31 cellular contexts compared by ENCODE assay signal in the genomic region with DNA sequence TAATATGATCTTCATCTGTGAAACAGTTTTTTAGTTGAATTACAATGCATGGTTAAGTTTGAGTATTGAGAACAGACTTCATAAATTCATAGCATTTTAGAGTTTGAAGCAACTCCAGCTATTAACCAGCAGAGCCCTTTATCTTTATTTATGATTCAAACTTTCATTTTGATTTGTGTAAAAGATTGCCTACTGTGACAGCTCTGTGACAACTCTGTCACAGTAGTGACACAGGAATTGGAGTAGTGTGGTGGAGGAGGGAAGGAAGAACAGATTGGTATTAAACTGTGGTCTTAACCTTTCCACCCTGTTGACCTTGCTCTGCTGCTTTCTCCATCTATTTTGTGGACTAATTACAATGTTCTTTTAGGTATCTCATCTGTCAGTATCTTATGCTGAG.
DNase-seq lines count a peak whose midpoint lies in the region; ATAC-seq and TF ChIP-seq lines count a peak whose summit lies in the region.
"Had no signal": no experiment of that assay in that cellular context is flagged by ENCODE, and none has a peak within 500 bp of the region (broad histone marks: within the 10 kb centered on the region; RNA-seq: fewer than 3 reads in every experiment).

No MANE protein-coding gene starts in this region.

- no peak overlapping the region for H3K4me3 Mint-ChIP-seq in neural crest cell
- H3K4me3 Mint-ChIP-seq in activated T-cell treated with anti-CD3 and anti-CD28 coated beads, Interleukin-2, amount 50 U/mL, for 24 hours = no peak overlapping the region
- H3K4me3 Mint-ChIP-seq: activated CD4-positive, alpha-beta T cell treated with anti-CD3 and anti-CD28 coated beads, Interleukin-2, amount 10 ng/mL, durations not matched to agents 7 days and 5 days; activated T-cell treated with anti-CD3 and anti-CD28 coated beads, Interleukin-2, amount 50 U/mL, for 4 hours; memory B cell had no signal

- H3K4me3 ChIP-seq in right atrium auricular region (no peak overlapping the region), ascending aorta (peak overlapping the region in 1 of 2 donors; percentile 8), uterus (no peak overlapping the region)
- H3K4me3 ChIP-seq: BLaER1, tibial nerve had no signal

- H3K9me3 ChIP-seq in right atrium auricular region (no peaks in the 10 kb centered on the region), ascending aorta (no peaks in the 10 kb centered on the region), uterus (no peaks in the 10 kb centered on the region)
- H3K9me3 ChIP-seq: BLaER1, tibial nerve had no signal

- peaks cover 0 to 61% of the 10 kb centered on the region in 2 donors for H3K4me1 ChIP-seq in right atrium auricular region
- peaks cover 4 to 47% of the 10 kb centered on the region in 2 donors for H3K4me1 ChIP-seq in ascending aorta
- H3K4me1 ChIP-seq in uterus = peaks cover 0 to 20% of the 10 kb centered on the region in 2 donors
- H3K4me1 ChIP-seq: BLaER1 had no signal

- no peak for TF ChIP-seq CTCF in right atrium auricular region (IDR thresholded peaks at IDR 0.05)
- no peak for TF ChIP-seq CTCF in ascending aorta (IDR thresholded peaks at IDR 0.05)
- TF ChIP-seq CTCF in neural crest cell (conservative IDR thresholded peaks at IDR 0.05) = no peak
- TF ChIP-seq CTCF in uterus (IDR thresholded peaks at IDR 0.05) = no peak

- no peaks in the 10 kb centered on the region for H3K9me3 Mint-ChIP-seq in neural crest cell
- no peaks in the 10 kb centered on the region for H3K9me3 Mint-ChIP-seq in activated T-cell treated with anti-CD3 and anti-CD28 coated beads, Interleukin-2, amount 50 U/mL, for 24 hours
- H3K9me3 Mint-ChIP-seq: activated CD4-positive, alpha-beta T cell treated with anti-CD3 and anti-CD28 coated beads, Interleukin-2, amount 10 ng/mL, durations not matched to agents 7 days and 5 days; activated T-cell treated with anti-CD3 and anti-CD28 coated beads, Interleukin-2, amount 50 U/mL, for 4 hours; brain; memory B cell had no signal

- TF ChIP-seq POLR2A in uterus (IDR thresholded peaks at IDR 0.05) = no peak

- H3K27ac Mint-ChIP-seq in neural crest cell (ENCODE audit: unreplicated experiment) = peak overlapping the region; percentile 40
- no peak overlapping the region for H3K27ac Mint-ChIP-seq in activated T-cell treated with anti-CD3 and anti-CD28 coated beads, Interleukin-2, amount 50 U/mL, for 24 hours
- H3K27ac Mint-ChIP-seq: activated CD4-positive, alpha-beta T cell treated with anti-CD3 and anti-CD28 coated beads, Interleukin-2, amount 10 ng/mL, durations not matched to agents 7 days and 5 days; memory B cell had no signal

- peaks cover 2% of the 10 kb centered on the region for H3K36me3 Mint-ChIP-seq in neural crest cell (ENCODE audit: low read depth)
- no peaks in the 10 kb centered on the region for H3K36me3 Mint-ChIP-seq in activated T-cell treated with anti-CD3 and anti-CD28 coated beads, Interleukin-2, amount 50 U/mL, for 24 hours (ENCODE audit: low read depth)
- H3K36me3 Mint-ChIP-seq: brain had no signal

- H3K27ac ChIP-seq in right atrium auricular region = peak overlapping the region; percentile 26 to 61
- peak overlapping the region; percentile 10 to 44 for H3K27ac ChIP-seq in ascending aorta
- peak overlapping the region; percentile 88 to 99 for H3K27ac ChIP-seq in uterus
- H3K27ac ChIP-seq: BLaER1, tibial nerve, VCaP had no signal

- no peaks in the 10 kb centered on the region for H3K36me3 ChIP-seq in right atrium auricular region
- no peaks in the 10 kb centered on the region for H3K36me3 ChIP-seq in ascending aorta
- H3K36me3 ChIP-seq in uterus = no peaks in the 10 kb centered on the region
- H3K36me3 ChIP-seq: BLaER1, tibial nerve had no signal

- no peaks in the 10 kb centered on the region for H3K27me3 ChIP-seq in right atrium auricular region
- no peaks in the 10 kb centered on the region for H3K27me3 ChIP-seq in ascending aorta
- H3K27me3 ChIP-seq in uterus = no peaks in the 10 kb centered on the region
- H3K27me3 ChIP-seq: BLaER1, tibial nerve had no signal

- intact Hi-C loops in Right ventricle myocardium inferior (cut with DNase I) = no loop called here
- intact Hi-C loops in ascending aorta (cut with DNase I) = no loop called here
- intact Hi-C loops in uterus (cut with DNase I; ENCODE audit: low total_unique reads) = no loop called here

- ATAC-seq in Right ventricle myocardium inferior (no peak), GM18909 (IDR thresholded peaks at IDR 0.05; ENCODE audit: poor library complexity, unreplicated experiment) (no peak)
- ATAC-seq: activated T-cell treated with anti-CD3 and anti-CD28 coated beads, Interleukin-2, amount 50 U/mL, for 4 hours; esophagus mucosa had no signal

- DNase-seq in right atrium auricular region (ENCODE audit: low spot score) (no peak), Right ventricle myocardium inferior (ENCODE audit: missing footprints) (no peak), ascending aorta (ENCODE audit: low spot score in 2 of 2) (no peak), neural crest cell (ENCODE audit: low read depth, low spot score) (no peak), uterus (no peak), AG20443 (ENCODE audit: low spot score) (no peak)
- DNase-seq in activated T-cell treated with anti-CD3 and anti-CD28 coated beads, Interleukin-2, amount 50 U/mL, for 24 hours = no peak
- DNase-seq: activated CD4-positive, alpha-beta T cell treated with anti-CD3 and anti-CD28 coated beads, Interleukin-2, amount 10 ng/mL, durations not matched to agents 7 days and 5 days; activated gamma-delta T cell treated with Interleukin-2 at 50 U/mL for 16 hours; activated T-cell treated with anti-CD3 and anti-CD28 coated beads, Interleukin-2, amount 50 U/mL, for 4 hours; COR-L47; DMS79; effector memory CD4-positive, alpha-beta T cell; foreskin fibroblast; GDM1; Karpas-422; MV-4-11; NCI-H1694; NCI-H2171; NCI-H510A treated with DMSO at 0.1 percent for 48 hours; SIG-M5; stimulated activated CD4-positive, alpha-beta T cell treated with anti-CD3 and anti-CD28 coated beads, Interleukin-2, amount 100 ng/mL, for 24 hours; SW 1271; T-helper 9 cell had no signal

- peaks cover 41% of the 10 kb centered on the region for H3K4me1 Mint-ChIP-seq in neural crest cell
- H3K4me1 Mint-ChIP-seq in activated T-cell treated with anti-CD3 and anti-CD28 coated beads, Interleukin-2, amount 50 U/mL, for 24 hours (ENCODE audit: low read depth) = peaks cover 5% of the 10 kb centered on the region

- no peaks in the 10 kb centered on the region for H3K27me3 Mint-ChIP-seq in neural crest cell (ENCODE audit: low read depth)
- no peaks in the 10 kb centered on the region for H3K27me3 Mint-ChIP-seq in activated T-cell treated with anti-CD3 and anti-CD28 coated beads, Interleukin-2, amount 50 U/mL, for 24 hours
- H3K27me3 Mint-ChIP-seq: activated CD4-positive, alpha-beta T cell treated with anti-CD3 and anti-CD28 coated beads, Interleukin-2, amount 10 ng/mL, durations not matched to agents 7 days and 5 days; brain; memory B cell had no signal

Comparison
In these comparisons a context has a peak if more than half of its experiments do, and no peak if none do; other contexts are left out.
1. H3K27ac ChIP-seq: peak in every context shown above with its lines; median percentile 94 in uterus; 44 in right atrium auricular region; 27 in ascending aorta.